In genomic region chr5:170355601-170356098, GRCh38 we compare ENCODE assay signal across 22 cellular contexts. TPM values are rescaled to one million over a fixed set of nuclear protein-coding genes. Genes with fewer than 3 reads are reported as not detected.
DNase-seq lines count a peak whose midpoint lies in the region; ATAC-seq and TF ChIP-seq lines count a peak whose summit lies in the region.
"Had no signal": no experiment of that assay in that cellular context is flagged by ENCODE, and none has a peak within 500 bp of the region (broad histone marks: within the 10 kb centered on the region; RNA-seq: fewer than 3 reads in every experiment).

No MANE protein-coding gene starts in this region.

- peak overlapping the region; percentile 80 for H3K27ac Mint-ChIP-seq in nephron progenitor cell
- H3K27ac Mint-ChIP-seq: activated B cell treated with CpG ODN at 0.5 μM for 24 hours; activated naive CD8-positive, alpha-beta T cell treated with anti-CD3 and anti-CD28 coated beads for 36 hours; activated T-cell treated with anti-CD3 and anti-CD28 coated beads, Interleukin-2, amount 50 U/mL, for 72 hours; brain; HFFc6; immature natural killer cell; T-helper 1 cell treated with Interleukin-12 subunit alpha and Interleukin-12 subunit beta and Interleukin-4 antibody, amounts not matched to agents 30 μg/mL and 1 μg/mL, for 36 hours had no signal

- H3K4me3 Mint-ChIP-seq in nephron progenitor cell = no peak overlapping the region
- H3K4me3 Mint-ChIP-seq: activated B cell treated with CpG ODN at 0.5 μM for 24 hours; activated naive CD8-positive, alpha-beta T cell treated with anti-CD3 and anti-CD28 coated beads for 36 hours; activated T-cell treated with anti-CD3 and anti-CD28 coated beads, Interleukin-2, amount 50 U/mL, for 72 hours; brain; HFFc6; immature natural killer cell; neural crest cell; T-helper 1 cell treated with Interleukin-12 subunit alpha and Interleukin-12 subunit beta and Interleukin-4 antibody, amounts not matched to agents 30 μg/mL and 1 μg/mL, for 36 hours had no signal

- no peaks in the 10 kb centered on the region for H3K36me3 ChIP-seq in BLaER1
- no peaks in the 10 kb centered on the region for H3K36me3 ChIP-seq in gastroesophageal sphincter
- H3K36me3 ChIP-seq in brain microvascular endothelial cell (replicated peaks) = no peaks in the 10 kb centered on the region

- H3K27ac ChIP-seq in BLaER1 (peak overlapping the region; percentile 73; the same call in 1 of the 2 replicates), gastroesophageal sphincter (peak overlapping the region in 3 of 4 donors; percentile 18 to 50 (median 42)), brain microvascular endothelial cell (no peak overlapping the region)

- H3K27me3 ChIP-seq in BLaER1 = no peaks in the 10 kb centered on the region
- H3K27me3 ChIP-seq in gastroesophageal sphincter = no peaks in the 10 kb centered on the region
- H3K27me3 ChIP-seq in brain microvascular endothelial cell (replicated peaks) = peaks cover 23% of the 10 kb centered on the region

- ATAC-seq in gastroesophageal sphincter = peak; percentile 23
- ATAC-seq: activated T-cell treated with anti-CD3 and anti-CD28 coated beads, Interleukin-2, amount 50 U/mL, for 72 hours had no signal

- DNase-seq in NCI-H2196 (lab: John Stamatoyannopoulos, UW; ENCODE audit: unreplicated experiment) (peak; percentile 25), nephron progenitor cell (no peak), kidney tubule cell (ENCODE audit: low spot score) (no peak), NCI-H2107 treated with DMSO at 0.1 percent for 48 hours (lab: John Stamatoyannopoulos, UW; ENCODE audit: unreplicated experiment) (no peak), brain microvascular endothelial cell (no peak)
- DNase-seq in activated CD4-positive, CD25-positive, alpha-beta regulatory T cell treated with anti-CD3 and anti-CD28 coated beads, Interleukin-2, amount 50 U/mL, for 72 hours = no peak
- DNase-seq: activated B cell treated with CpG ODN at 0.5 μM for 24 hours; activated naive CD8-positive, alpha-beta T cell treated with anti-CD3 and anti-CD28 coated beads for 36 hours; activated T-cell treated with anti-CD3 and anti-CD28 coated beads, Interleukin-2, amount 50 U/mL, for 72 hours; Caco-2; GF-D8; HFFc6; immature natural killer cell; mesendoderm; NCI-H1930 had no signal

- no peak for TF ChIP-seq EP300 in gastroesophageal sphincter (IDR thresholded peaks at IDR 0.05)

- H3K36me3 Mint-ChIP-seq in nephron progenitor cell (ENCODE audit: low read depth) = no peaks in the 10 kb centered on the region
- H3K36me3 Mint-ChIP-seq: activated naive CD8-positive, alpha-beta T cell treated with anti-CD3 and anti-CD28 coated beads for 36 hours; brain; immature natural killer cell had no signal

- H3K27me3 Mint-ChIP-seq in nephron progenitor cell (ENCODE audit: low read depth, poor library complexity) = peaks cover 34% of the 10 kb centered on the region

- peak overlapping the region; percentile 95 for H3K4me2 ChIP-seq in BLaER1

- no peaks in the 10 kb centered on the region for H4K20me1 ChIP-seq in BLaER1

- 20 to 28% methylated on average over 2 to 3 of the region's 8 CpGs for WGBS in gastroesophageal sphincter (ENCODE audit: low coverage in 1 of 2), 2 donors

- H3K9me3 ChIP-seq in BLaER1 = no peaks in the 10 kb centered on the region
- H3K9me3 ChIP-seq in gastroesophageal sphincter = no peaks in the 10 kb centered on the region
- H3K9me3 ChIP-seq: Caco-2 had no signal

- H3K4me1 ChIP-seq in BLaER1 (peaks cover 80% of the 10 kb centered on the region), gastroesophageal sphincter (peaks cover 0 to 72% (median 25%) of the 10 kb centered on the region in 3 donors)
- H3K4me1 ChIP-seq: Caco-2 had no signal

- H3K9ac ChIP-seq in BLaER1 = no peak overlapping the region

- in situ Hi-C loops in brain microvascular endothelial cell (cut with HindIII; ENCODE audit: low pct_ligation_motif_present, low sequenced_read_pairs) = no loop called here

- TF ChIP-seq CTCF in gastroesophageal sphincter (IDR thresholded peaks at IDR 0.05) (no peak), nephron progenitor cell (IDR thresholded peaks at IDR 0.05) (no peak), brain microvascular endothelial cell (IDR thresholded peaks at IDR 0.05; ENCODE audit: low read depth, low read length, missing control alignments) (no peak)

- peaks cover 61% of the 10 kb centered on the region for H3K4me1 Mint-ChIP-seq in nephron progenitor cell
- H3K4me1 Mint-ChIP-seq: immature natural killer cell had no signal

- H3K4me3 ChIP-seq in BLaER1 (no peak overlapping the region), gastroesophageal sphincter (no peak overlapping the region), brain microvascular endothelial cell (ENCODE audit: low read depth, low read length) (no peak overlapping the region)

- no peak for TF ChIP-seq POLR2A in gastroesophageal sphincter (IDR thresholded peaks at IDR 0.05)

- peaks cover 9% of the 10 kb centered on the region for H3K9me3 Mint-ChIP-seq in nephron progenitor cell
- H3K9me3 Mint-ChIP-seq: activated B cell treated with CpG ODN at 0.5 μM for 24 hours; activated naive CD8-positive, alpha-beta T cell treated with anti-CD3 and anti-CD28 coated beads for 36 hours; activated T-cell treated with anti-CD3 and anti-CD28 coated beads, Interleukin-2, amount 50 U/mL, for 72 hours; HFFc6; immature natural killer cell; neural crest cell; T-helper 1 cell treated with Interleukin-12 subunit alpha and Interleukin-12 subunit beta and Interleukin-4 antibody, amounts not matched to agents 30 μg/mL and 1 μg/mL, for 36 hours had no signal

RNA-seq across cellular contexts. Expression of gene KCNMB1, which starts 33.5 kb away (rescaled TPM):
- total RNA-seq in gastroesophageal sphincter = 10 to 100 TPM; 38.0 to 78.3 (median 66.6) TPM
- total RNA-seq: activated B cell treated with CpG ODN at 0.5 μM for 24 hours; activated naive CD8-positive, alpha-beta T cell treated with anti-CD3 and anti-CD28 coated beads for 36 hours; activated T-cell treated with anti-CD3 and anti-CD28 coated beads, Interleukin-2, amount 50 U/mL, for 72 hours; Caco-2; HFFc6; MCF 10A; neural crest cell; renal cortical epithelial cell had no signal

RNA-seq across cellular contexts. Expression of gene LCP2, which starts 58.1 kb away (rescaled TPM):
- 10 to 100 TPM in 1 of 4 donors, 1 to 10 TPM in 3; 5.5 to 17.0 (median 8.3) TPM for total RNA-seq in gastroesophageal sphincter
- total RNA-seq: Caco-2, HFFc6, MCF 10A, neural crest cell, renal cortical epithelial cell had no signal
